Comparison of ENCODE assay signal across 15 cellular contexts in genomic region chr5:96548941-96549340, GRCh38.
DNase-seq lines count a peak whose midpoint lies in the region; ATAC-seq and TF ChIP-seq lines count a peak whose summit lies in the region.
"Had no signal": no experiment of that assay in that cellular context is flagged by ENCODE, and none has a peak within 500 bp of the region (broad histone marks: within the 10 kb centered on the region; RNA-seq: fewer than 3 reads in every experiment).

No MANE protein-coding gene starts in this region.

- no peak overlapping the region for H3K4me3 ChIP-seq in fibroblast of mammary gland (ENCODE audit: control insufficient read depth, low read depth, low read length)
- no peak overlapping the region for H3K4me3 ChIP-seq in osteoblast (ENCODE audit: insufficient read depth, low read length)
- no peak overlapping the region for H3K4me3 ChIP-seq in left lung
- H3K4me3 ChIP-seq: K562, Peyer's patch had no signal

- H3K4me1 ChIP-seq in osteoblast (ENCODE audit: insufficient read depth, low read length) (no peaks in the 10 kb centered on the region), left lung (no peaks in the 10 kb centered on the region)
- H3K4me1 ChIP-seq: Peyer's patch had no signal

- H2AFZ ChIP-seq in osteoblast (ENCODE audit: low read length) = no peak overlapping the region

- H3K9me3 ChIP-seq in osteoblast (ENCODE audit: low read depth, low read length) = no peaks in the 10 kb centered on the region
- H3K9me3 ChIP-seq in left lung = no peaks in the 10 kb centered on the region
- H3K9me3 ChIP-seq: Peyer's patch had no signal

- H3K36me3 ChIP-seq in osteoblast (ENCODE audit: insufficient read depth, low read length) (no peaks in the 10 kb centered on the region), left lung (no peaks in the 10 kb centered on the region)
- H3K36me3 ChIP-seq: Peyer's patch had no signal

- peak; percentile 59 for DNase-seq in EH (ENCODE audit: low read depth)
- peak; percentile 12 for DNase-seq in RPMI7951 (ENCODE audit: low read depth)
- peak; percentile 59 for DNase-seq in fibroblast of mammary gland (ENCODE audit: low read depth)
- no peak for DNase-seq in osteoblast (ENCODE audit: insufficient read length, low spot score, missing footprints)
- DNase-seq in G401 (ENCODE audit: low spot score) = no peak
- DNase-seq in left lung = no peak
- DNase-seq: COR-L47, DMS53, NCI-H1092, NCI-H1694 treated with DMSO at 0.1 percent for 48 hours, Peyer's patch, SHP77 treated with DMSO at 0.1 percent for 48 hours had no signal

- H3K4me2 ChIP-seq in osteoblast (ENCODE audit: insufficient read depth, low read length) = no peak overlapping the region

- H3K27me3 ChIP-seq in osteoblast (ENCODE audit: insufficient read depth, low read length) (no peaks in the 10 kb centered on the region), left lung (no peaks in the 10 kb centered on the region)
- H3K27me3 ChIP-seq: Peyer's patch had no signal

- no peaks in the 10 kb centered on the region for H3K79me2 ChIP-seq in osteoblast (ENCODE audit: insufficient read depth, low read length)

- no peaks in the 10 kb centered on the region for H4K20me1 ChIP-seq in osteoblast (ENCODE audit: insufficient read depth, low read length)

- no peak for TF ChIP-seq CTCF in fibroblast of mammary gland (conservative IDR thresholded peaks at IDR 0.05; ENCODE audit: control insufficient read depth, insufficient read depth, low read depth, low read length)
- peak; percentile 18 for TF ChIP-seq CTCF in osteoblast (IDR thresholded peaks at IDR 0.05; ENCODE audit: extremely low read depth, low read depth, low read length)
- TF ChIP-seq CTCF in left lung (IDR thresholded peaks at IDR 0.05) = no peak

- H3K27ac ChIP-seq in osteoblast (ENCODE audit: low read depth, low read length) = no peak overlapping the region
- no peak overlapping the region for H3K27ac ChIP-seq in left lung
- H3K27ac ChIP-seq: HL-60, Peyer's patch had no signal

- ATAC-seq in HG03135 (IDR thresholded peaks at IDR 0.05; ENCODE audit: unreplicated experiment) (no peak), left lung (no peak)
- ATAC-seq: K562 had no signal

- intact Hi-C loops in left lung (cut with DNase I) = no loop called here

- in situ Hi-C loops in G401 (cut with HindIII; ENCODE audit: low sequenced_read_pairs) = no loop called here

Comparison
In these comparisons a context has a peak if more than half of its experiments do, and no peak if none do; other contexts are left out.
1. DNase-seq: peak in EH (single experiment), RPMI7951 (single experiment) and fibroblast of mammary gland (single experiment); none in osteoblast (single experiment), G401 (single experiment) and left lung (0 of 2).